2 cellular contexts compared by ENCODE assay signal in the genomic region with DNA sequence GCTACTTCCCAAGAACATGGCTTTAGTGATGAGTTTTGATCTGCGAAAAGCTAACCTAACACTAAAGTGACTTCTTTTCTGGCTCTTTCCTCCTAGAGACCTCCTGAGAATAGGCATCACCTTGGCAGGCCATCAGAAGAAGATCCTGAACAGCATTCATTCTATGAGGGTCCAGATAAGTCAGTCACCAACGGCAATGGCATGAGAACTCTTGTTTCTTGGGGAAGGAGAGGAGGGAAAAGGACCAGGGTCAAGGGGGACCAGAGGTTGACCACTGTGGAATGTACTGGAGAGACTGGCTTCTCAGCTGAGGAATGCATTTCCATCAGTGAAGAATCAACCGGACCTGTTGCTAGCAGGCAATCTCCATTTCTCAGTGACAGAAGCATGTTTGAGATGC.
TF ChIP-seq lines count a peak whose summit lies in the region.

No MANE protein-coding gene starts in this region.

TF ChIP-seq in WTC11, 78 proteins besides CTCF, POLR2A, EP300 and RAD21 (continued from another document):
- TF ChIP-seq ZNF396 (CRISPR knock-in tag; IDR thresholded peaks at IDR 0.05; ENCODE audit: borderline replicate concordance) (no peak), USF2 (CRISPR knock-in tag; IDR thresholded peaks at IDR 0.05) (no peak), MXD4 (CRISPR knock-in tag; IDR thresholded peaks at IDR 0.05; ENCODE audit: borderline replicate concordance) (no peak), ZBTB43 (CRISPR knock-in tag; IDR thresholded peaks at IDR 0.05) (no peak), JUN (CRISPR knock-in tag; IDR thresholded peaks at IDR 0.05) (no peak), ETV6 (CRISPR knock-in tag; IDR thresholded peaks at IDR 0.05) (no peak), KAT7 (CRISPR knock-in tag; IDR thresholded peaks at IDR 0.05; ENCODE audit: borderline replicate concordance) (no peak), OVOL2 (CRISPR knock-in tag; IDR thresholded peaks at IDR 0.05; ENCODE audit: borderline replicate concordance) (no peak)

TF ChIP-seq in H1, 55 proteins besides CTCF, POLR2A, EP300 and RAD21 (continued from another document):
- TF ChIP-seq RFX5 (IDR thresholded peaks at IDR 0.05; ENCODE audit: borderline replicate concordance, low read depth, low read length) (no peak), CBX5 (IDR thresholded peaks at IDR 0.05; ENCODE audit: low read depth, low read length) (no peak), USF2 (IDR thresholded peaks at IDR 0.05; ENCODE audit: low read length) (no peak), MAFK (IDR thresholded peaks at IDR 0.05; ENCODE audit: low read depth, low read length) (no peak), EZH2 (IDR thresholded peaks at IDR 0.05; ENCODE audit: low read depth, low read length, severe bottlenecking) (no peak), ZNF274 (IDR thresholded peaks at IDR 0.05; ENCODE audit: borderline replicate concordance, extremely low read depth, low read length) (no peak), ASH2L (IDR thresholded peaks at IDR 0.05; ENCODE audit: low read length) (no peak), JUN (IDR thresholded peaks at IDR 0.05; ENCODE audit: low read depth, low read length) (no peak), SIRT6 (IDR thresholded peaks at IDR 0.05; ENCODE audit: low read length) (no peak)
- TF ChIP-seq, protein P1, sequence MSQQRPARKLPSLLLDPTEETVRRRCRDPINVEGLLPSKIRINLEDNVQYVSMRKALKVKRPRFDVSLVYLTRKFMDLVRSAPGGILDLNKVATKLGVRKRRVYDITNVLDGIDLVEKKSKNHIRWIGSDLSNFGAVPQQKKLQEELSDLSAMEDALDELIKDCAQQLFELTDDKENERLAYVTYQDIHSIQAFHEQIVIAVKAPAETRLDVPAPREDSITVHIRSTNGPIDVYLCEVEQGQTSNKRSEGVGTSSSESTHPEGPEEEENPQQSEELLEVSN (IDR thresholded peaks at IDR 0.05) = no peak
